Comparison of ENCODE assay signal across 8 cellular contexts in the genomic region with DNA sequence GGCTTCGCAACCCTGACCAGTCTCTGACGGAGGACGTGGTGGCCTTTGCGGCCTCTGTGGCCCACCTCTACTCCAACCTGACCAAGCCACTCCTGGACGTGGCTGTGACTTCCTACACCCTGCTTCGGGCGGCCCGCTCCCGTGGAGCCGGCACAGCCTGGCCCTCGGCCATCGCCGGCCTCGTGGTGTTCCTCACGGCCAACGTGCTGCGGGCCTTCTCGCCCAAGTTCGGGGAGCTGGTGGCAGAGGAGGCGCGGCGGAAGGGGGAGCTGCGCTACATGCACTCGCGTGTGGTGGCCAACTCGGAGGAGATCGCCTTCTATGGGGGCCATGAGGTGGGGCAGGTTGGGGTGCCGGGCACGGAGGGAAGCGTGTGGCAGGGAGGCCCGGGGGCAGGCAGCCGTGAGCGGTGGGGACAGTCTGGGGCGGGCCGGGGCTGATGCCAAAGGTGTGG. TPM values are rescaled to one million over a fixed set of nuclear protein-coding genes. Genes with fewer than 3 reads are reported as not detected.
A peak's percentile ranks its signal among the peaks of the same experiment; 100 is the strongest.
DNase-seq lines count a peak whose midpoint lies in the region; FAIRE-seq and TF ChIP-seq lines count a peak whose summit lies in the region.

No MANE protein-coding gene starts in this region.

- H3K4me2 ChIP-seq in Loucy (ENCODE audit: low read depth, low read length, poor library complexity, severe bottlenecking) (peak overlapping the region; percentile 78), neural progenitor cell (no peak overlapping the region)

- H3F3A ChIP-seq in Loucy (ENCODE audit: low read depth) (no peaks in the 10 kb centered on the region), neural progenitor cell (ENCODE audit: low read depth) (no peaks in the 10 kb centered on the region)

- H3K4me1 ChIP-seq in Loucy (ENCODE audit: insufficient read depth, low read length, poor library complexity, severe bottlenecking) (peaks cover 34% of the 10 kb centered on the region), colonic mucosa (peaks cover 22% of the 10 kb centered on the region), neural progenitor cell (peaks cover 12% of the 10 kb centered on the region)

- intact Hi-C loops in colonic mucosa (cut with DNase I), result no loop called here

- H4K20me1 ChIP-seq in Loucy (ENCODE audit: insufficient read depth, low read length, poor library complexity, severe bottlenecking) (peaks cover 17% of the 10 kb centered on the region), neural progenitor cell (ENCODE audit: low read depth) (peaks cover 52% of the 10 kb centered on the region)

- DNase-seq in Ammon's horn (ENCODE audit: low spot score) (peak; percentile 3), colonic mucosa (no peak), neural progenitor cell (ENCODE audit: low spot score) (no peak), NCI-H526 treated with DMSO at 0.1 percent for 48 hours (lab: John Stamatoyannopoulos, UW) (no peak), DMS153 treated with DMSO at 0.1 percent for 48 hours (lab: John Stamatoyannopoulos, UW; ENCODE audit: unreplicated experiment) (no peak), GM12892 (ENCODE audit: insufficient read length) (no peak), cerebellum (ENCODE audit: low spot score) (no peak)

- H3K27me3 ChIP-seq in Loucy (ENCODE audit: insufficient read depth, low read length, poor library complexity, severe bottlenecking) (no peaks in the 10 kb centered on the region), colonic mucosa (no peaks in the 10 kb centered on the region), neural progenitor cell (no peaks in the 10 kb centered on the region)

- peaks cover 6% of the 10 kb centered on the region for H3K27me3 Mint-ChIP-seq in neural progenitor cell (ENCODE audit: insufficient read depth, low read depth)

- H3K9me2 ChIP-seq in Loucy (replicated peaks; ENCODE audit: low read depth, low read length), result no peaks in the 10 kb centered on the region

- peak overlapping the region; percentile 77 for H3K4me3 ChIP-seq in Loucy (ENCODE audit: low read length, poor library complexity, severe bottlenecking)
- H3K4me3 ChIP-seq in colonic mucosa, result peak overlapping the region; percentile 51
- H3K4me3 ChIP-seq in neural progenitor cell, result no peak overlapping the region

- H3K27ac ChIP-seq in colonic mucosa (peak overlapping the region; percentile 90), neural progenitor cell (no peak overlapping the region)

- TF ChIP-seq POLR2A in GM12892 (IDR thresholded peaks at IDR 0.05; ENCODE audit: low read depth, low read length), result no peak

- peaks cover 20% of the 10 kb centered on the region for H3K4me1 Mint-ChIP-seq in neural progenitor cell

- H3K4me3 Mint-ChIP-seq in neural progenitor cell, result peak overlapping the region; percentile 66

- H3K9ac ChIP-seq in Loucy (ENCODE audit: low read depth, low read length, poor library complexity, severe bottlenecking), result no peak overlapping the region
- peak overlapping the region in 1 of 2 donors; percentile 5 for H3K9ac ChIP-seq in colonic mucosa (ENCODE audit: low read depth in 2 of 2, low read length in 2 of 2)
- no peak overlapping the region for H3K9ac ChIP-seq in neural progenitor cell

- H3K36me3 Mint-ChIP-seq in neural progenitor cell, result peaks cover 7% of the 10 kb centered on the region

- H3K9me3 ChIP-seq in Loucy (ENCODE audit: insufficient read depth, low read depth, low read length), result no peaks in the 10 kb centered on the region
- H3K9me3 ChIP-seq in colonic mucosa, result no peaks in the 10 kb centered on the region
- H3K9me3 ChIP-seq in neural progenitor cell (ENCODE audit: low read depth), result no peaks in the 10 kb centered on the region

- no peak for FAIRE-seq in GM12892 (lab: Jason Lieb, UNC)

- H3K36me3 ChIP-seq in Loucy (ENCODE audit: insufficient read depth, low read length) (0 out of 2 replicates have a peak, but pooled peaks cover under 1% of the 10 kb centered on the region), colonic mucosa (no peaks in the 10 kb centered on the region), neural progenitor cell (peaks cover 3% of the 10 kb centered on the region)

- H3K9me3 Mint-ChIP-seq in neural progenitor cell, result peaks cover 17% of the 10 kb centered on the region

- H2AFZ ChIP-seq in Loucy (ENCODE audit: low read length) (no peak overlapping the region), neural progenitor cell (replicated peaks) (no peak overlapping the region)

- H3K27ac Mint-ChIP-seq in neural progenitor cell, result no peak overlapping the region

- H3K79me2 ChIP-seq in Loucy (ENCODE audit: insufficient read depth, low read length) (peaks cover 37% of the 10 kb centered on the region), neural progenitor cell (ENCODE audit: low read depth) (peaks cover 21% of the 10 kb centered on the region)

- no peak for TF ChIP-seq CTCF in Loucy (conservative IDR thresholded peaks at IDR 0.05; ENCODE audit: low read length)
- TF ChIP-seq CTCF in colonic mucosa (IDR thresholded peaks at IDR 0.05), result no peak
- no peak for TF ChIP-seq CTCF in neural progenitor cell (IDR thresholded peaks at IDR 0.05)

RNA-seq across cellular contexts. Expression of gene ABCD1, which starts 1.2 kb away (rescaled TPM):
- total RNA-seq in colonic mucosa, result 10 to 100 TPM; 12.7 to 16.8 TPM
- total RNA-seq in neural progenitor cell (ENCODE audit: low replicate concordance), result 0.79 and 5.0 TPM in 2 replicates
- polyA plus RNA-seq in GM12892 (2012; ENCODE audit: missing spikeins), result 0.47 TPM
- total RNA-seq in cerebellum, result 3.8 TPM

RNA-seq across cellular contexts. Expression of gene BCAP31, which starts 1.7 kb away (rescaled TPM):
- total RNA-seq in colonic mucosa, result 100 to 1,000 TPM; 217 to 295 TPM
- total RNA-seq in neural progenitor cell (ENCODE audit: low replicate concordance), result 52.5 and 68.7 TPM in 2 replicates
- 65.0 TPM for polyA plus RNA-seq in GM12892 (2012; ENCODE audit: missing spikeins)
- total RNA-seq in cerebellum, result 40.0 TPM

RNA-seq across cellular contexts. Expression of gene SLC6A8, which starts 38.1 kb away (rescaled TPM):
- total RNA-seq in colonic mucosa (100 to 1,000 TPM; 197 to 435 TPM), neural progenitor cell (ENCODE audit: low replicate concordance) (94.1 and 191 TPM in 2 replicates), cerebellum (16.0 TPM)
- polyA plus RNA-seq in GM12892 (2012; ENCODE audit: missing spikeins), result 1.8 TPM

RNA-seq across cellular contexts. Expression of gene PLXNB3, which starts 38.2 kb away (rescaled TPM):
- total RNA-seq in colonic mucosa, result 1 to 10 TPM in 1 of 2 donors, under 1 TPM in 1; 0.57 to 3.7 TPM
- 0.25 and 0.71 TPM in 2 replicates for total RNA-seq in neural progenitor cell (ENCODE audit: low replicate concordance)
- not detected for polyA plus RNA-seq in GM12892 (2012; ENCODE audit: missing spikeins)
- 3.3 TPM for total RNA-seq in cerebellum

RNA-seq across cellular contexts. Expression of gene PNCK, which starts 52.2 kb away (rescaled TPM):
- total RNA-seq in colonic mucosa (10 to 100 TPM in 1 of 2 donors, 1 to 10 TPM in 1; 1.9 to 11.1 TPM), neural progenitor cell (ENCODE audit: low replicate concordance) (19.7 and 53.5 TPM in 2 replicates), cerebellum (21.0 TPM)
- 2.3 TPM for polyA plus RNA-seq in GM12892 (2012; ENCODE audit: missing spikeins)
